Comparison of ENCODE assay signal across 29 cellular contexts in the genomic region with DNA sequence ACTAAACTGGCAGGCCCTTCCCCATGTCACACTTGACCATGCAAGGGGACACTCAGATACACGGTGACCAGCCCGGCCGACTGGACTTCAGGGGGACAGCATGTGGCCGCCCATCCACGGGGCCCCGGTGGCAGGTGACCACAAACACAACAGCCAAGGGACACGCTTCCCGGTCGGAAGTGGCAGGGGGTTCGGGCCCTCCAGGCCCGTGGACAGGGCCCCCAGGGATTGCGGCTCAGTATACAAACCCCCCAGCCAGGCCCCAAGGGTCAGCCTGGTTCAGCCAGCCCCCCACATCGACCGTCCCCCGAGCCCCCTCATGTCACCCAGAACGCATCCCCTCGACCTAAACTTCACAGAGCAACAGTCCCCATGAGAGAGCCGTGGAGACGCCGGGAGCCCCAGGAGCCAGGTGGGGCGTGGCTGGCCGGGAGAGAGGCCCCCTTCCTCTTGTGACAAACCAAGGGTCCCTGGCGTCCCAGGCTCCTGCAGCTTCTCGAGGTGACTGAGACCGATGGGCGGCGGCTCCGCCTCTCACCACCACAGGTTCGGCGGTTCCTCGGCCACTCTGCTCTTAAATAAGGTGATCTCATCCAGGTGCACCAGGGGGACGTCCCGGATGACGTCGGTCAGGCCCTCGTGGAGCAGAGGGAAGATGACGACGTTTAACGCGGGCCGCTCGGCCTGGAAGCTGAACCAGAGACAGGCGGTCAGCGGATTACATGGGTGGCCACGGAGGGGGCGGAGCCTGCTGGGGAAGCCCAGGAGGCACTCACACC. TPM values are rescaled to one million over a fixed set of nuclear protein-coding genes. Genes with fewer than 3 reads are reported as not detected.
DNase-seq lines count a peak whose midpoint lies in the region; ATAC-seq and TF ChIP-seq lines count a peak whose summit lies in the region.
"Had no signal": no experiment of that assay in that cellular context is flagged by ENCODE, and none has a peak within 500 bp of the region (broad histone marks: within the 10 kb centered on the region; RNA-seq: fewer than 3 reads in every experiment).

No MANE protein-coding gene starts in this region.

- no peak overlapping the region for H3K27ac Mint-ChIP-seq in T-helper 17 cell
- H3K27ac Mint-ChIP-seq: B cell; CD4-positive, CD25-positive, alpha-beta regulatory T cell had no signal

- no peak for TF ChIP-seq CTCF in WERI-Rb-1 (IDR thresholded peaks at IDR 0.05; ENCODE audit: low read depth, low read length)
- no peak for TF ChIP-seq CTCF in left lung (IDR thresholded peaks at IDR 0.05)
- no peak for TF ChIP-seq CTCF in gastroesophageal sphincter (IDR thresholded peaks at IDR 0.05)
- no peak for TF ChIP-seq CTCF in stomach (IDR thresholded peaks at IDR 0.05)

- TF ChIP-seq POLR2A in gastroesophageal sphincter (IDR thresholded peaks at IDR 0.05) (no peak), stomach (IDR thresholded peaks at IDR 0.05) (no peak)

- intact Hi-C loops in left lung (cut with DNase I) (no loop called here), stomach (cut with DNase I; ENCODE audit: low total_unique reads) (no loop called here)

- no peak for TF ChIP-seq EP300 in gastroesophageal sphincter (IDR thresholded peaks at IDR 0.05)
- no peak for TF ChIP-seq EP300 in stomach (IDR thresholded peaks at IDR 0.05)

- no peak overlapping the region for H3K4me3 ChIP-seq in WERI-Rb-1 (ENCODE audit: low read depth, low read length)
- no peak overlapping the region for H3K4me3 ChIP-seq in left lung
- H3K4me3 ChIP-seq in gastroesophageal sphincter: no peak overlapping the region
- H3K4me3 ChIP-seq in stomach: no peak overlapping the region
- H3K4me3 ChIP-seq: GM12878, SJCRH30 had no signal

- no CpG with 5 or more reads among the region's 46 CpGs for WGBS in gastroesophageal sphincter (ENCODE audit: low coverage in 1 of 2), 2 donors
- WGBS in stomach, 5 donors: 91 to 98% (median 93%) methylated on average over 17 to 46 of the region's 46 CpGs

- H3K4me1 Mint-ChIP-seq in T-helper 17 cell: peaks cover 4% of the 10 kb centered on the region

- H3K36me3 ChIP-seq in WERI-Rb-1 (no peaks in the 10 kb centered on the region), left lung (peaks cover 0 to 12% of the 10 kb centered on the region in 2 donors), gastroesophageal sphincter (peaks cover 0 to 19% of the 10 kb centered on the region in 2 donors), stomach (peaks cover 0 to 19% (median 7%) of the 10 kb centered on the region in 4 donors)
- H3K36me3 ChIP-seq: SJCRH30 had no signal

- H3K27ac ChIP-seq in WERI-Rb-1 (peak overlapping the region; percentile 79), left lung (no peak overlapping the region), gastroesophageal sphincter (no peak overlapping the region), stomach (no peak overlapping the region)
- H3K27ac ChIP-seq: KMS-11, SJCRH30 had no signal

- H3K4me1 ChIP-seq in left lung (peaks cover 0 to 23% of the 10 kb centered on the region in 2 donors), gastroesophageal sphincter (peaks cover 0 to 28% (median 9%) of the 10 kb centered on the region in 3 donors), stomach (peaks cover 13 to 26% (median 20%) of the 10 kb centered on the region in 4 donors)

- H3K27me3 ChIP-seq in WERI-Rb-1 (ENCODE audit: insufficient read depth, low read depth, severe bottlenecking) (no peaks in the 10 kb centered on the region), left lung (no peaks in the 10 kb centered on the region), gastroesophageal sphincter (no peaks in the 10 kb centered on the region), stomach (no peaks in the 10 kb centered on the region)
- H3K27me3 ChIP-seq: SJCRH30 had no signal

- H3K27me3 Mint-ChIP-seq in T-helper 17 cell: no peaks in the 10 kb centered on the region
- H3K27me3 Mint-ChIP-seq: B cell; CD4-positive, CD25-positive, alpha-beta regulatory T cell had no signal

- ATAC-seq in left lung: peak; percentile 49
- ATAC-seq in gastroesophageal sphincter: no peak
- ATAC-seq in T-helper 17 cell: no peak
- ATAC-seq: GM12878, PC-3, Right ventricle myocardium inferior, SK-N-SH treated with all-trans-retinoic acid at 6 μM for 48 hours had no signal

- H3K4me3 Mint-ChIP-seq in T-helper 17 cell: no peak overlapping the region
- H3K4me3 Mint-ChIP-seq: B cell; CD4-positive, CD25-positive, alpha-beta regulatory T cell had no signal

- no peaks in the 10 kb centered on the region for H3K36me3 Mint-ChIP-seq in T-helper 17 cell (ENCODE audit: low read depth)
- H3K36me3 Mint-ChIP-seq: CD4-positive, CD25-positive, alpha-beta regulatory T cell had no signal

- no peaks in the 10 kb centered on the region for H3K9me3 ChIP-seq in WERI-Rb-1 (ENCODE audit: severe bottlenecking)
- H3K9me3 ChIP-seq in left lung: no peaks in the 10 kb centered on the region
- H3K9me3 ChIP-seq in gastroesophageal sphincter: no peaks in the 10 kb centered on the region
- H3K9me3 ChIP-seq in stomach: no peaks in the 10 kb centered on the region
- no peaks in the 10 kb centered on the region for H3K9me3 ChIP-seq in T-helper 17 cell (ENCODE audit: control insufficient read depth, low read length, poor library complexity, severe bottlenecking)
- H3K9me3 ChIP-seq: SJCRH30 had no signal

- DNase-seq in DMS53 treated with DMSO at 0.1 percent for 48 hours (lab: John Stamatoyannopoulos, UW; ENCODE audit: unreplicated experiment) (peak; percentile 75), WERI-Rb-1 (peak; percentile 93), left lung (peak in 1 of 2 donors; percentile 84), stomach (no peak), T-helper 17 cell (no peak)
- no peak for DNase-seq in activated naive CD4-positive, alpha-beta T cell treated with Interleukin-2 at 50 U/mL for 16 hours
- DNase-seq: CD4-positive, CD25-positive, alpha-beta regulatory T cell; DMS79; EL; GDM1; GOT3; HCEC 1CT; IMR-90; MM.1S; NCI-H1092; NCI-H146; NCI-H1930; NCI-H446; NCI-H526; NCI-H82; NK-92 treated with Interleukin-12 subunit alpha and Interleukin-12 subunit beta, amount 100 ng/mL, for 24 hours; PC-3; SJCRH30 had no signal

RNA-seq across cellular contexts. Expression of gene FBXL18, which starts 32.2 kb away (rescaled TPM):
- 10 to 100 TPM; 11.8 to 12.1 TPM for total RNA-seq in left lung
- 10 to 100 TPM in 1 of 4 donors, 1 to 10 TPM in 3; 5.8 to 11.8 (median 8.2) TPM for total RNA-seq in gastroesophageal sphincter
- 10 to 100 TPM in 4 of 5 donors, 1 to 10 TPM in 1; 2.8 to 23.2 (median 14.6) TPM for total RNA-seq in stomach
- polyA plus RNA-seq in stomach: 1 to 10 TPM in 2 of 3 donors, under 1 TPM in 1; 0.93 to 2.2 (median 1.7) TPM
- 1 to 10 TPM; 9.7 TPM for total RNA-seq in T-helper 17 cell

RNA-seq across cellular contexts. Expression of gene ACTB, which starts 49.0 kb away (rescaled TPM):
- total RNA-seq in left lung (1,000 to 10,000 TPM; 5,052 to 7,325 TPM), gastroesophageal sphincter (over 10,000 TPM in 1 of 4 donors, 1,000 to 10,000 TPM in 3; 4,936 to 13,281 (median 6,781) TPM), stomach (1,000 to 10,000 TPM; 1,436 to 4,897 (median 3,222) TPM), T-helper 17 cell (1,000 to 10,000 TPM; 3,656 to 4,118 TPM)
- 1,000 to 10,000 TPM; 2,327 to 6,028 (median 4,530) TPM for polyA plus RNA-seq in stomach

RNA-seq across cellular contexts. Expression of gene TNRC18, which starts 57.8 kb away (rescaled TPM):
- total RNA-seq in left lung: 100 to 1,000 TPM in 1 of 2 donors, 10 to 100 TPM in 1; 94.4 to 102 TPM
- total RNA-seq in gastroesophageal sphincter: 100 to 1,000 TPM in 3 of 4 donors, 10 to 100 TPM in 1; 87.6 to 218 (median 124) TPM
- total RNA-seq in stomach: 100 to 1,000 TPM in 3 of 5 donors, 10 to 100 TPM in 2; 72.5 to 463 (median 108) TPM
- polyA plus RNA-seq in stomach: 10 to 100 TPM in 2 of 3 donors, 1 to 10 TPM in 1; 8.5 to 29.4 (median 11.2) TPM
- total RNA-seq in T-helper 17 cell: 10 to 100 TPM; 54.5 to 67.6 TPM

Comparison
In these comparisons a context has a peak if more than half of its experiments do, and no peak if none do; other contexts are left out.
1. DNase-seq: peak in DMS53 treated with DMSO at 0.1 percent for 48 hours (single experiment) and WERI-Rb-1 (single experiment); none in activated naive CD4-positive, alpha-beta T cell treated with Interleukin-2 at 50 U/mL for 16 hours (single experiment), stomach (single experiment) and T-helper 17 cell (0 of 3).